In genomic region chr1:44842763-44843655, GRCh38 we compare ENCODE assay signal across 8 cellular contexts. TPM values are rescaled to one million over a fixed set of nuclear protein-coding genes. Genes with fewer than 3 reads are reported as not detected.
DNase-seq lines count a peak whose midpoint lies in the region; ATAC-seq and TF ChIP-seq lines count a peak whose summit lies in the region.

Gene PTCH2, minus strand, starts transcription at chr1:44843253. Its CDS starts 321 bp downstream, at chr1:44842932.

- H3K4me3 Mint-ChIP-seq in T-helper 2 cell treated with Interferon-gamma antibody and Interleukin-4, amounts not matched to agents 5 μg/mL and 100 μg/mL, for 36 hours, result peak within 1 kb of the TSS; percentile 43
- peak within 1 kb of the TSS; percentile 49 to 54 for H3K4me3 Mint-ChIP-seq in effector memory CD8-positive, alpha-beta T cell

- TF ChIP-seq CTCF in lower lobe of right lung (IDR thresholded peaks at IDR 0.05) (no peak), suprapubic skin (IDR thresholded peaks at IDR 0.05) (no peak)

- H3K4me1 Mint-ChIP-seq in T-helper 2 cell treated with Interferon-gamma antibody and Interleukin-4, amounts not matched to agents 5 μg/mL and 100 μg/mL, for 36 hours (ENCODE audit: low read depth), result no peaks in the 10 kb centered on the region
- peaks cover 0 to 4% of the 10 kb centered on the region in 2 donors for H3K4me1 Mint-ChIP-seq in effector memory CD8-positive, alpha-beta T cell (ENCODE audit: low read depth in 2 of 2)

- peaks cover 26% of the 10 kb centered on the region for H3K27me3 Mint-ChIP-seq in T-helper 2 cell treated with Interferon-gamma antibody and Interleukin-4, amounts not matched to agents 5 μg/mL and 100 μg/mL, for 36 hours (ENCODE audit: low read depth)
- peaks cover 24 to 34% of the 10 kb centered on the region in 2 donors for H3K27me3 Mint-ChIP-seq in effector memory CD8-positive, alpha-beta T cell

- H3K9me3 ChIP-seq in MG63, result no peaks in the 10 kb centered on the region
- no peaks in the 10 kb centered on the region for H3K9me3 ChIP-seq in lower lobe of right lung
- no peaks in the 10 kb centered on the region for H3K9me3 ChIP-seq in suprapubic skin

- peaks cover 13% of the 10 kb centered on the region for H3K4me1 ChIP-seq in lower lobe of right lung
- peaks cover 11% of the 10 kb centered on the region for H3K4me1 ChIP-seq in suprapubic skin

- TF ChIP-seq POLR2A in suprapubic skin (IDR thresholded peaks at IDR 0.05), result no peak

- no peak for TF ChIP-seq EP300 in suprapubic skin (IDR thresholded peaks at IDR 0.05)

- no peak within 1 kb of the TSS for H3K27ac ChIP-seq in lower lobe of right lung
- H3K27ac ChIP-seq in suprapubic skin, result peak within 1 kb of the TSS; percentile 18

- peak; percentile 72 for ATAC-seq in effector memory CD8-positive, alpha-beta T cell (replicated peaks)
- peak; percentile 85 to 86 for ATAC-seq in lower lobe of right lung
- no peak for ATAC-seq in HG02852 (IDR thresholded peaks at IDR 0.05; ENCODE audit: unreplicated experiment)

- 2% methylated on average over 51 of the region's 75 CpGs for WGBS in suprapubic skin

- H3K27ac Mint-ChIP-seq in T-helper 2 cell treated with Interferon-gamma antibody and Interleukin-4, amounts not matched to agents 5 μg/mL and 100 μg/mL, for 36 hours, result no peak within 1 kb of the TSS
- H3K27ac Mint-ChIP-seq in effector memory CD8-positive, alpha-beta T cell, result peak within 1 kb of the TSS in 1 of 2 donors; percentile 55

- H3K36me3 ChIP-seq in MG63, result no peaks in the 10 kb centered on the region
- no peaks in the 10 kb centered on the region for H3K36me3 ChIP-seq in lower lobe of right lung
- H3K36me3 ChIP-seq in suprapubic skin, result no peaks in the 10 kb centered on the region

- H3K27me3 ChIP-seq in MG63, result no peaks in the 10 kb centered on the region
- H3K27me3 ChIP-seq in lower lobe of right lung (ENCODE audit: low read depth), result no peaks in the 10 kb centered on the region
- H3K27me3 ChIP-seq in suprapubic skin, result no peaks in the 10 kb centered on the region

- H3K36me3 Mint-ChIP-seq in T-helper 2 cell treated with Interferon-gamma antibody and Interleukin-4, amounts not matched to agents 5 μg/mL and 100 μg/mL, for 36 hours (ENCODE audit: low read depth), result peaks cover 5% of the 10 kb centered on the region
- no peaks in the 10 kb centered on the region for H3K36me3 Mint-ChIP-seq in effector memory CD8-positive, alpha-beta T cell (ENCODE audit: insufficient read depth)

- intact Hi-C loops in lower lobe of right lung (cut with DNase I), result no loop called here

- H3K4me3 ChIP-seq in MG63 (peak within 1 kb of the TSS; percentile 39), lower lobe of right lung (peak within 1 kb of the TSS; percentile 55), suprapubic skin (peak within 1 kb of the TSS; percentile 59)

- no peaks in the 10 kb centered on the region for H3K9me3 Mint-ChIP-seq in T-helper 2 cell treated with Interferon-gamma antibody and Interleukin-4, amounts not matched to agents 5 μg/mL and 100 μg/mL, for 36 hours
- no peaks in the 10 kb centered on the region for H3K9me3 Mint-ChIP-seq in effector memory CD8-positive, alpha-beta T cell

- DNase-seq in EL, result peak; percentile 67
- DNase-seq in MG63, result peak; percentile 44
- no peak for DNase-seq in T-helper 2 cell treated with Interferon-gamma antibody and Interleukin-4, amounts not matched to agents 5 μg/mL and 100 μg/mL, for 36 hours (ENCODE audit: low spot score)
- no peak for DNase-seq in effector memory CD8-positive, alpha-beta T cell
- peak; percentile 67 for DNase-seq in lower lobe of right lung
- DNase-seq in suprapubic skin (ENCODE audit: low spot score in 2 of 2), result peak in 1 of 2 donors; percentile 77
- DNase-seq in stimulated activated naive CD4-positive, alpha-beta T cell treated with Interleukin-2 at 50 U/mL for 16 hours (lab: John Stamatoyannopoulos, UW), result no peak

RNA-seq across cellular contexts. Expression of gene PTCH2, which starts in this region (rescaled TPM):
- not detected in 2 replicates for total RNA-seq in MG63 (2014; rRNA removed; shearing (Covaris generic); ENCODE audit: low replicate concordance)
- 1.0 TPM for total RNA-seq in lower lobe of right lung
- total RNA-seq in suprapubic skin, result 1 to 10 TPM; 1.2 to 2.4 (median 1.5) TPM

Comparison
In these comparisons a context has a peak if more than half of its experiments do, and no peak if none do; other contexts are left out.
1. Peak in DNase-seq and H3K4me3 ChIP-seq in MG63; RNA of the gene not detected or under 1 TPM.
2. DNase-seq: peak in EL (single experiment) and lower lobe of right lung (single experiment); none in T-helper 2 cell treated with Interferon-gamma antibody and Interleukin-4, amounts not matched to agents 5 μg/mL and 100 μg/mL, for 36 hours (single experiment), effector memory CD8-positive, alpha-beta T cell (0 of 3) and stimulated activated naive CD4-positive, alpha-beta T cell treated with Interleukin-2 at 50 U/mL for 16 hours (single experiment).
3. Peak in every context shown above with its lines, with median percentiles within 50 percentile points of each other: H3K4me3 ChIP-seq.